In the genomic region with DNA sequence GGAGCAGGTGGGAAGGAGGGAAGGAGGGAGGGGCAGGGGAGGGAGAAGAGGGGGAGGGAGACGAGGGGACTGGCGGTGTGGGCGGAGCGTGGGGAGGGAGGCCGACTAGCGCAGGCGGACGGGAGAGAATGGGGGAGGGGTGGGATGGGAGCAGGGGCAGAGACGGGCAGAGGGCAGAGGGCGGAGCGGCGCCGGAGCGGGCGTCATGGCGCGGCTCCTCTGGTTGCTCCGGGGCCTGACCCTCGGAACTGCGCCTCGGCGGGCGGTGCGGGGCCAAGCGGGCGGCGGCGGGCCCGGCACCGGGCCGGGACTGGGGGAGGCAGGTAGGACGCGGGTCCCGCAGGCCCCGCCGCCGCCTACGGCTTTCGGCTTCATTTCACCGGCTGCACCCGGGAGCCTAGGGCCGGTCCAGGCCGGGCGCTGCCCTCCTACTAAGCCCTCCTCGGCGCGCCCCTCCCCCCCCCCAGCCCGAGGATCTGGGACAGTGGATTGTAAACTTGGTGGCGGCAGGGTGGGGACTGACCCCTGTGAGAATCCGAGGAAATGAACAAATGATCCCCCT, we compare ENCODE assay signal across 8 cellular contexts.
DNase-seq lines count a peak whose midpoint lies in the region; ATAC-seq and TF ChIP-seq lines count a peak whose summit lies in the region.

A gene (plus strand): TSS at position 176 of the 562 bp plus-strand sequence. CDS start 30 bp downstream, at position 206.

- H3K4me1 ChIP-seq in OCI-LY3 (ENCODE audit: low read length) (peaks cover 12% of the 10 kb centered on the region), mucosa of rectum (ENCODE audit: control insufficient read depth in 2 of 2, insufficient read depth in 2 of 2, low read length in 2 of 2) (peaks cover 16 to 21% of the 10 kb centered on the region in 2 donors)

- H3K36me3 ChIP-seq in OCI-LY3 (replicated peaks; ENCODE audit: low read depth, low read length) = no peaks in the 10 kb centered on the region
- H3K36me3 ChIP-seq in mucosa of rectum (ENCODE audit: control insufficient read depth in 2 of 2, insufficient read depth in 2 of 2, low read length in 2 of 2) = no peaks in the 10 kb centered on the region

- H3K9me3 ChIP-seq in OCI-LY3 (ENCODE audit: insufficient read depth, low read length) = no peaks in the 10 kb centered on the region
- no peaks in the 10 kb centered on the region for H3K9me3 ChIP-seq in mucosa of rectum (ENCODE audit: control insufficient read depth in 2 of 2, low read length in 2 of 2)

- peak; percentile 92 for DNase-seq in COLO829 (ENCODE audit: low spot score)
- peak; percentile 52 for DNase-seq in HPDE6-E6E7 (ENCODE audit: extremely low spot score)
- DNase-seq in activated T-cell treated with anti-CD3 and anti-CD28 coated beads for 48 hours (ENCODE audit: low read depth) = peak; percentile 57
- peak; percentile 91 to 93 for DNase-seq in erythroblast (lab: John Stamatoyannopoulos, UW)
- DNase-seq in stimulated activated CD8-positive, alpha-beta memory T cell treated with anti-CD3 and anti-CD28 coated beads, Interleukin-4, amount 100 ng/mL, for 4 hours (ENCODE audit: low read depth in 2 of 2, low spot score in 1 of 2) = peak; percentile 49 to 62

- peak within 1 kb of the TSS; percentile 93 for H3K4me2 ChIP-seq in OCI-LY3 (ENCODE audit: low read length)

- TF ChIP-seq CTCF in OCI-LY3 (IDR thresholded peaks at IDR 0.05; ENCODE audit: low read depth, low read length) = no peak

- peak within 1 kb of the TSS; percentile 86 for H3K9ac ChIP-seq in OCI-LY3 (ENCODE audit: low read length)
- H3K9ac ChIP-seq in mucosa of rectum (ENCODE audit: low read depth in 1 of 2, low read length in 2 of 2) = peak within 1 kb of the TSS; percentile 69 to 94

- peak within 1 kb of the TSS; percentile 89 for H3K4me3 ChIP-seq in OCI-LY3 (ENCODE audit: low read length)
- peak within 1 kb of the TSS; percentile 75 to 77 for H3K4me3 ChIP-seq in mucosa of rectum (ENCODE audit: low read length in 2 of 2)

- ATAC-seq in GM19463 (IDR thresholded peaks at IDR 0.05; ENCODE audit: unreplicated experiment) = peak; percentile 80

- peak within 1 kb of the TSS; percentile 20; the same call in 1 of the 2 replicates for H3K27ac ChIP-seq in OCI-LY3 (ENCODE audit: low read length)
- H3K27ac ChIP-seq in mucosa of rectum (ENCODE audit: low read depth in 2 of 2, low read length in 2 of 2) = peak within 1 kb of the TSS; percentile 83 to 85

- TF ChIP-seq POLR2A in erythroblast (IDR thresholded peaks at IDR 0.05; ENCODE audit: low read length) = peak; percentile 65

- peaks cover 11% of the 10 kb centered on the region for H3K79me2 ChIP-seq in OCI-LY3 (ENCODE audit: low read length)

- H4K20me1 ChIP-seq in OCI-LY3 (ENCODE audit: insufficient read depth, low read length) = no peaks in the 10 kb centered on the region

- peak within 1 kb of the TSS; percentile 39; the same call in 1 of the 2 replicates for H2AFZ ChIP-seq in OCI-LY3 (ENCODE audit: low read depth, low read length)

- no peaks in the 10 kb centered on the region for H3K27me3 ChIP-seq in OCI-LY3 (ENCODE audit: low read depth, low read length)
- H3K27me3 ChIP-seq in mucosa of rectum (ENCODE audit: control insufficient read depth in 2 of 2, insufficient read depth in 2 of 2, low read length in 2 of 2) = no peaks in the 10 kb centered on the region

Comparison
In these comparisons a context has a peak if more than half of its experiments do, and no peak if none do; other contexts are left out.
1. Peak in every context shown above with its lines: DNase-seq, ATAC-seq, H3K4me3 ChIP-seq and H3K27ac ChIP-seq.